Comparison of ENCODE assay signal across 24 cellular contexts in the genomic region with DNA sequence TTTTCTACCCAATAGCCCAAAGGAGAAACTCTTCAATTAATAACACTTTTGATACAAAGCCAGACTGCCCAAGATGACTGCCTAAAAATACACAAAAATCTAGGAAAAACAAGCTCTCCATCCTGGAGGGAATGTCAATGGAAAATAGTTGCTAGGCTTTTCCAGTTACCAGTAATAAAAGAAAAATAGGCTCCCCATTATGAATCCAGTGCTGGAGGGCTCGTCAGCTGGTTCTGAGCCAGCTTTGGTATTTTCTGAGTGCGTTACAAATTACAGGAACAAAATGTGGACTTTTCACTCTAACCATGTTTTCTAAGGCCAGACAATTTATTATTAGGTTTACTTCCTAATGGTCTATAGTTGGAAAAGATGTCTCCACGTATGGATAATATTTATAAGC.
"Had no signal": no experiment of that assay in that cellular context is flagged by ENCODE, and none has a peak within 500 bp of the region (broad histone marks: within the 10 kb centered on the region; RNA-seq: fewer than 3 reads in every experiment).

No MANE protein-coding gene starts in this region.

- H3K4me3 ChIP-seq: adrenal gland, body of pancreas, SK-N-MC had no signal

- DNase-seq: activated CD4-positive, alpha-beta T cell treated with anti-CD3 and anti-CD28 coated beads for 4 hours; activated CD8-positive, alpha-beta memory T cell treated with anti-CD3 and anti-CD28 coated beads, Interleukin-2, amount 50 U/mL, for 4 hours; activated CD8-positive, alpha-beta T cell treated with anti-CD3 and anti-CD28 coated beads for 36 hours; activated gamma-delta T cell treated with Interleukin-2 at 50 U/mL for 16 hours; activated naive CD4-positive, alpha-beta T cell treated with anti-CD3 and anti-CD28 coated beads, Interleukin-2, amount 10 ng/mL, durations not matched to agents 7 days and 5 days; activated naive CD8-positive, alpha-beta T cell treated with anti-CD3 and anti-CD28 coated beads for 36 hours; activated T-cell treated with anti-CD3 and anti-CD28 coated beads, Interleukin-2, amount 50 U/mL, for 72 hours; adrenal gland; body of pancreas; KG1; NCI-H1048; NCI-H1417; NCI-H2029; NCI-H2107; NCI-H2171 treated with DMSO at 0.1 percent for 48 hours; NCI-H226; NCI-H526 treated with DMSO at 0.1 percent for 48 hours; NCI-H82; T-helper 1 cell; WERI-Rb-1 had no signal

- H3K27ac Mint-ChIP-seq: activated CD8-positive, alpha-beta T cell treated with anti-CD3 and anti-CD28 coated beads for 36 hours; activated naive CD4-positive, alpha-beta T cell treated with anti-CD3 and anti-CD28 coated beads, Interleukin-2, amount 10 ng/mL, durations not matched to agents 7 days and 5 days; activated naive CD8-positive, alpha-beta T cell treated with anti-CD3 and anti-CD28 coated beads for 36 hours; activated T-cell treated with anti-CD3 and anti-CD28 coated beads, Interleukin-2, amount 50 U/mL, for 72 hours; activated T-helper 2 cell treated with anti-CD3 and anti-CD28 coated beads, Interferon-gamma antibody, Interleukin-2, Interleukin-4, amounts not matched to agents 10 μg/mL and 5 μg/mL and 100 μg/mL, durations not matched to agents 14 hours and 24 hours and 36 hours; IgD-negative memory B cell had no signal

- H3K36me3 ChIP-seq: adrenal gland, WERI-Rb-1 had no signal

- H3K27me3 ChIP-seq: body of pancreas had no signal

- H3K36me3 Mint-ChIP-seq: activated naive CD4-positive, alpha-beta T cell treated with anti-CD3 and anti-CD28 coated beads, Interleukin-2, amount 10 ng/mL, durations not matched to agents 7 days and 5 days; activated naive CD8-positive, alpha-beta T cell treated with anti-CD3 and anti-CD28 coated beads for 36 hours; IgD-negative memory B cell had no signal

- H3K4me3 Mint-ChIP-seq: activated CD8-positive, alpha-beta T cell treated with anti-CD3 and anti-CD28 coated beads for 36 hours; activated naive CD4-positive, alpha-beta T cell treated with anti-CD3 and anti-CD28 coated beads, Interleukin-2, amount 10 ng/mL, durations not matched to agents 7 days and 5 days; activated naive CD8-positive, alpha-beta T cell treated with anti-CD3 and anti-CD28 coated beads for 36 hours; activated T-cell treated with anti-CD3 and anti-CD28 coated beads, Interleukin-2, amount 50 U/mL, for 72 hours; IgD-negative memory B cell had no signal

- H3K9me3 Mint-ChIP-seq: activated naive CD8-positive, alpha-beta T cell treated with anti-CD3 and anti-CD28 coated beads for 36 hours; activated T-helper 2 cell treated with anti-CD3 and anti-CD28 coated beads, Interferon-gamma antibody, Interleukin-2, Interleukin-4, amounts not matched to agents 10 μg/mL and 5 μg/mL and 100 μg/mL, durations not matched to agents 14 hours and 24 hours and 36 hours; IgD-negative memory B cell had no signal

- H3K27ac ChIP-seq: adrenal gland, body of pancreas, SK-N-MC, WERI-Rb-1 had no signal

- H3K27me3 Mint-ChIP-seq: activated CD8-positive, alpha-beta T cell treated with anti-CD3 and anti-CD28 coated beads for 36 hours; activated naive CD4-positive, alpha-beta T cell treated with anti-CD3 and anti-CD28 coated beads, Interleukin-2, amount 10 ng/mL, durations not matched to agents 7 days and 5 days; activated naive CD8-positive, alpha-beta T cell treated with anti-CD3 and anti-CD28 coated beads for 36 hours; IgD-negative memory B cell had no signal

- H3K4me1 Mint-ChIP-seq: activated naive CD4-positive, alpha-beta T cell treated with anti-CD3 and anti-CD28 coated beads, Interleukin-2, amount 10 ng/mL, durations not matched to agents 7 days and 5 days; activated naive CD8-positive, alpha-beta T cell treated with anti-CD3 and anti-CD28 coated beads for 36 hours had no signal

- ATAC-seq: activated CD8-positive, alpha-beta T cell treated with anti-CD3 and anti-CD28 coated beads for 36 hours; activated T-cell treated with anti-CD3 and anti-CD28 coated beads, Interleukin-2, amount 50 U/mL, for 72 hours; body of pancreas; Right ventricle myocardium inferior had no signal

- H3K9me3 ChIP-seq: adrenal gland, body of pancreas had no signal
